ENCODE assay signal across 15 cellular contexts in the genomic region with DNA sequence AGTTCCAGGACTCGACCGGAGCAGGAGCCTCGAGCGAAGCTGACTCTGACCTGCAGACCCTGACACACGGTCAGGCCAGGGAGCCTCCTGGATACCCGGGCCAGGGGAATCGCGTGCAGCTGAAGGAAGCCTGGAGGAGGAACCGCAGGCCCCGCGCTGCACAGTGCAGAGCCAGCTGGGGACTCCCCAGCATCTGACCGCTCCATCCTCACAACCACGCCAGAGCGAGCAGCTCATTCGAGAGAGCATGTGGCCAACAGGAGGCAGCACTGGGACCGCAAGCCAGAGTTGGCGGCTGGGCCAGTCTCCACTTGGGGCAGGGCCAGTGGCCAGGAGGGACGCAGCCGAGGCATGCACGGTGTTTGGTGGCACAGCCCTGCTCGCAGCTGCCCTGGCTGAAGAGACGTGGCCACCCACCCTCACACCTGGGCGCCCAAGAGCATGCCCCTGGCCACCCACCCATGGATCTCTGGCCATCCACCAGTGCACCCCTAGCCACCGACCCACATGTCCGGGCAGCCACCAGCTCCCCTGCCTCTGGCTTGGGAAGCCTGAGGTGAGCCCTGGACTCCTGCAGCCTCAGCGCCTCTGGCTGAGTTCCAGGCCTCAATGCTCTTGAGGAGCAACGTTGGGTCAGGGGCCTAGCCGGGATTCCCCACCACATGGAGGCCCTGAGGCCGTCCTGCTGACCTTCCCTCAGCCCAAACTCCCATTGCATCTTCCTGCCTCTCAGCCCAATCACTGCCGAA.
DNase-seq lines count a peak whose midpoint lies in the region; ATAC-seq and TF ChIP-seq lines count a peak whose summit lies in the region.
"Had no signal": no experiment of that assay in that cellular context is flagged by ENCODE, and none has a peak within 500 bp of the region (broad histone marks: within the 10 kb centered on the region; RNA-seq: fewer than 3 reads in every experiment).

No MANE protein-coding gene starts in this region.

- no peak overlapping the region for H3K27ac ChIP-seq in right lobe of liver
- H3K27ac ChIP-seq: hepatocyte had no signal

- no peaks in the 10 kb centered on the region for H3K36me3 ChIP-seq in right lobe of liver

- H3K27me3 Mint-ChIP-seq in HFFc6 (ENCODE audit: insufficient read depth) (peaks cover 3% of the 10 kb centered on the region), T-helper 17 cell (no peaks in the 10 kb centered on the region)
- H3K27me3 Mint-ChIP-seq: activated B cell treated with CpG ODN at 0.5 μM for 24 hours; activated T-cell treated with anti-CD3 and anti-CD28 coated beads, Interleukin-2, amount 50 U/mL, for 24 hours; naive B cell had no signal

- H3K9me3 Mint-ChIP-seq in HFFc6: peaks cover 11% of the 10 kb centered on the region; the same call in 1 of the 2 replicates
- H3K9me3 Mint-ChIP-seq: activated B cell treated with CpG ODN at 0.5 μM for 24 hours, naive B cell had no signal

- ATAC-seq in T-helper 17 cell: no peak
- ATAC-seq in right lobe of liver: peak in 3 of 4 donors; percentile 7 to 28 (median 19)
- ATAC-seq in HG03442 (IDR thresholded peaks at IDR 0.05; ENCODE audit: unreplicated experiment): no peak
- ATAC-seq in HG03025 (IDR thresholded peaks at IDR 0.05; ENCODE audit: low FRiP score, unreplicated experiment): no peak
- ATAC-seq: left lobe of liver had no signal

- H3K9me3 ChIP-seq in T-helper 17 cell (ENCODE audit: control insufficient read depth, low read length, poor library complexity, severe bottlenecking) (peaks cover 2% of the 10 kb centered on the region), right lobe of liver (no peaks in the 10 kb centered on the region)

- peaks cover 13% of the 10 kb centered on the region for H3K36me3 Mint-ChIP-seq in HFFc6 (ENCODE audit: low read depth)
- peaks cover 8% of the 10 kb centered on the region for H3K36me3 Mint-ChIP-seq in T-helper 17 cell (ENCODE audit: low read depth)

- H3K4me3 ChIP-seq in right lobe of liver: no peak overlapping the region
- H3K4me3 ChIP-seq: hepatocyte, MG63 had no signal

- 97% methylated on average over 7 of the region's 30 CpGs for WGBS in right lobe of liver (ENCODE audit: insufficient coverage, low coverage, low lambda C conversion rate, missing lambda C conversion rate)

- H3K4me1 Mint-ChIP-seq in HFFc6 (ENCODE audit: low read depth): peaks cover 40% of the 10 kb centered on the region
- H3K4me1 Mint-ChIP-seq in T-helper 17 cell: peaks cover 20% of the 10 kb centered on the region
- H3K4me1 Mint-ChIP-seq: activated B cell treated with CpG ODN at 0.5 μM for 24 hours had no signal

- intact Hi-C loops in right lobe of liver (cut with DNase I): no loop called here

- TF ChIP-seq CTCF in HFFc6 (IDR thresholded peaks at IDR 0.05) (peak; percentile 58; the same call in 1 of the 2 replicates), right lobe of liver (IDR thresholded peaks at IDR 0.05) (peak in 2 of 4 donors; percentile 7 to 19)

- no peak for TF ChIP-seq POLR2A in right lobe of liver (IDR thresholded peaks at IDR 0.05)

- H3K4me1 ChIP-seq in right lobe of liver: no peaks in the 10 kb centered on the region

- peak; percentile 48 for DNase-seq in Daoy (ENCODE audit: low read depth)
- no peak for DNase-seq in HFFc6
- no peak for DNase-seq in T-helper 17 cell
- DNase-seq in right lobe of liver: no peak
- DNase-seq in pons (ENCODE audit: low spot score): no peak
- DNase-seq in activated CD4-positive, alpha-beta T cell treated with anti-CD3 and anti-CD28 coated beads for 1 hour: no peak
- DNase-seq: activated B cell treated with CpG ODN at 0.5 μM for 24 hours; activated T-cell treated with anti-CD3 and anti-CD28 coated beads, Interleukin-2, amount 50 U/mL, for 24 hours; naive B cell; stimulated activated naive CD4-positive, alpha-beta T cell had no signal

- H3K27ac Mint-ChIP-seq in HFFc6 (no peak overlapping the region), T-helper 17 cell (peak overlapping the region; percentile 32)
- H3K27ac Mint-ChIP-seq: activated B cell treated with CpG ODN at 0.5 μM for 24 hours had no signal

- no peak overlapping the region for H3K4me3 Mint-ChIP-seq in HFFc6
- H3K4me3 Mint-ChIP-seq in T-helper 17 cell: no peak overlapping the region
- H3K4me3 Mint-ChIP-seq: activated B cell treated with CpG ODN at 0.5 μM for 24 hours; activated T-cell treated with anti-CD3 and anti-CD28 coated beads, Interleukin-2, amount 50 U/mL, for 24 hours; naive B cell had no signal

- H3K27me3 ChIP-seq in right lobe of liver: no peaks in the 10 kb centered on the region
- H3K27me3 ChIP-seq: hepatocyte, MG63 had no signal

Comparison
In these comparisons a context has a peak if more than half of its experiments do, and no peak if none do; other contexts are left out.
1. ATAC-seq: peak in right lobe of liver (3 of 4); none in T-helper 17 cell (single experiment), HG03442 (single experiment) and HG03025 (single experiment).